ENCODE assay signal across 21 cellular contexts in the genomic region with DNA sequence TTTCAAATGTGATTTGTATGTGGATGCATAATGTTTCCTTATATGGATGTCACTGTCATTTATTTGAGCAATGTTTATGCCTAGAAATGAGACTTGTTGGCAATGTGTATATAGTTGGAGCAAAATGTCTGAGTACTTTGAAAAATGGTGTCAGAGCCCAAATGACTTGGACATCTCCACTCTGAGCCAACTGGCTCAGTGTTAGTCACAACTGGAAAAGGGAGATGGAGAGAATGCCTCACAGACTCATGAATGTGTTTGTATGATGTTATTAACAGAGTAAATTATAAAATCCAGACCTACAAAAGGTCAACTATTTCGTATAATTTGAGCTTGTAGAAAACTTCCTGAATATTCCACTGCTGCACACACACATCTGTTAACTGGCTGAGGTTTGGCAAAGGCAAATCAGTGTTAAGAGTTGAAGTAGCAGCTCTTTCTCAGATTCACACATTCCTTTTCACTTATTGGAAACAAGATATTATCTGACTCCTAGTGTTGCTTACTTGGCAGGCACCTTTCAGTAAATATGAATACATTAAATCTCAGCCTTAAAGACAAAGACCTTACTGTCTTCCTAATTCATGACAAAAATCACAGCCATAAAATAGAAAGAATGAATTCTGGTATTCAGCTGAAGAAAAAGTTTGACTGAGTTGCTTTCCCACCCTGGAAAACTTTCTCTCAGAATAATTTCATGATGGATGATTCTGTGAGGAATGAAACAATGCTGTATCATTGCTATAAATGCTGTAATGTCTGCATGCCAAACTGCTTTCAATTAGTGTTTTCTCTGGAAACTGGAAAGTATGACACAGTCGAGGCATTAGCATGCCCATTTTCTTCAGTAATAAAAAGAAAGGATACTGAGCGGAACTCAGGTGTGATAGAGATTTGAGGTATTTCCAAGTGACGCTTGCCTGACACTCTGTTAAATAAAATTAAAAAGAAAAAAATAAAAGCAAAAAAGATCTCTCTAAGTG. TPM values are rescaled to one million over a fixed set of nuclear protein-coding genes. Genes with fewer than 3 reads are reported as not detected.
A peak's percentile ranks its signal among the peaks of the same experiment; 100 is the strongest.
DNase-seq lines count a peak whose midpoint lies in the region; ATAC-seq, FAIRE-seq and TF ChIP-seq lines count a peak whose summit lies in the region.
"Had no signal": no experiment of that assay in that cellular context is flagged by ENCODE, and none has a peak within 500 bp of the region (broad histone marks: within the 10 kb centered on the region; RNA-seq: fewer than 3 reads in every experiment).

No MANE protein-coding gene starts in this region.

- peaks cover 0 to 2% of the 10 kb centered on the region in 2 donors for H3K36me3 Mint-ChIP-seq in activated T-cell treated with anti-CD3 and anti-CD28 coated beads, Interleukin-2, amount 50 U/mL, for 72 hours (ENCODE audit: insufficient read depth in 2 of 2)
- no peaks in the 10 kb centered on the region for H3K36me3 Mint-ChIP-seq in central memory CD8-positive, alpha-beta T cell (ENCODE audit: insufficient read depth)
- H3K36me3 Mint-ChIP-seq: T-cell had no signal

- H3K4me3 ChIP-seq in kidney (ENCODE audit: low read length in 2 of 2): no peak overlapping the region
- H3K4me3 ChIP-seq: A549, gastroesophageal sphincter, prostate gland had no signal

- no peak overlapping the region for H3K27ac ChIP-seq in kidney (ENCODE audit: low read depth in 2 of 2, low read length in 2 of 2)
- H3K27ac ChIP-seq: A549, gastroesophageal sphincter, prostate gland, WERI-Rb-1 had no signal

- H3K4me1 Mint-ChIP-seq in activated T-cell treated with anti-CD3 and anti-CD28 coated beads, Interleukin-2, amount 50 U/mL, for 72 hours (ENCODE audit: low read depth): peaks cover 35% of the 10 kb centered on the region
- H3K4me1 Mint-ChIP-seq in central memory CD8-positive, alpha-beta T cell: peaks cover 17% of the 10 kb centered on the region

- H3K27ac Mint-ChIP-seq in activated T-cell treated with anti-CD3 and anti-CD28 coated beads, Interleukin-2, amount 50 U/mL, for 72 hours: peak overlapping the region; percentile 79
- peak overlapping the region; percentile 13 for H3K27ac Mint-ChIP-seq in central memory CD8-positive, alpha-beta T cell (ENCODE audit: low read depth)

- no peaks in the 10 kb centered on the region for H3K36me3 ChIP-seq in kidney (ENCODE audit: control insufficient read depth in 1 of 2, insufficient read depth in 2 of 2, low read length in 2 of 2)
- H3K36me3 ChIP-seq: gastroesophageal sphincter, prostate gland, WERI-Rb-1 had no signal

- no peaks in the 10 kb centered on the region for H3K27me3 Mint-ChIP-seq in activated T-cell treated with anti-CD3 and anti-CD28 coated beads, Interleukin-2, amount 50 U/mL, for 72 hours (ENCODE audit: low read depth)
- no peaks in the 10 kb centered on the region for H3K27me3 Mint-ChIP-seq in central memory CD8-positive, alpha-beta T cell
- H3K27me3 Mint-ChIP-seq: CD4-positive, alpha-beta T cell; naive thymus-derived CD4-positive, alpha-beta T cell; T-cell had no signal

- TF ChIP-seq CTCF in omental fat pad (IDR thresholded peaks at IDR 0.05) (no peak), kidney (IDR thresholded peaks at IDR 0.05; ENCODE audit: borderline replicate concordance, extremely low read depth, insufficient read depth) (no peak)

- no peak for FAIRE-seq in kidney (lab: Jason Lieb, UNC)
- FAIRE-seq: A549 had no signal

- no peaks in the 10 kb centered on the region for H3K9me3 Mint-ChIP-seq in activated T-cell treated with anti-CD3 and anti-CD28 coated beads, Interleukin-2, amount 50 U/mL, for 72 hours
- H3K9me3 Mint-ChIP-seq in central memory CD8-positive, alpha-beta T cell: no peaks in the 10 kb centered on the region
- H3K9me3 Mint-ChIP-seq: CD4-positive, alpha-beta T cell; T-cell had no signal

- H3K4me1 ChIP-seq in kidney (ENCODE audit: control insufficient read depth in 1 of 2, insufficient read depth in 1 of 2, low read depth in 1 of 2, low read length in 2 of 2): no peaks in the 10 kb centered on the region
- H3K4me1 ChIP-seq: A549, gastroesophageal sphincter, prostate gland had no signal

- intact Hi-C loops in kidney (cut with DNase I): no loop called here

- H3K9me3 ChIP-seq in kidney (ENCODE audit: control insufficient read depth in 1 of 2, low read length in 2 of 2): no peaks in the 10 kb centered on the region
- H3K9me3 ChIP-seq: A549, gastroesophageal sphincter, prostate gland had no signal

- peak; percentile 58 to 77 for ATAC-seq in activated T-cell treated with anti-CD3 and anti-CD28 coated beads, Interleukin-2, amount 50 U/mL, for 72 hours (replicated peaks in 1 of 2)
- ATAC-seq in central memory CD8-positive, alpha-beta T cell (replicated peaks; ENCODE audit: extremely low read depth, poor library complexity, severe bottlenecking): no peak
- ATAC-seq in omental fat pad (ENCODE audit: low FRiP score) (peak; percentile 32), GM21526 (IDR thresholded peaks at IDR 0.05; ENCODE audit: low FRiP score, unreplicated experiment) (no peak)
- ATAC-seq: A549; gastroesophageal sphincter; naive thymus-derived CD4-positive, alpha-beta T cell; T-cell had no signal

- H3K4me3 Mint-ChIP-seq in activated T-cell treated with anti-CD3 and anti-CD28 coated beads, Interleukin-2, amount 50 U/mL, for 72 hours: peak overlapping the region in 1 of 2 donors; percentile 29
- no peak overlapping the region for H3K4me3 Mint-ChIP-seq in central memory CD8-positive, alpha-beta T cell
- H3K4me3 Mint-ChIP-seq: CD4-positive, alpha-beta T cell; T-cell had no signal

- no peak for DNase-seq in activated T-cell treated with anti-CD3 and anti-CD28 coated beads, Interleukin-2, amount 50 U/mL, for 72 hours
- DNase-seq in activated T-cell treated with anti-CD3 and anti-CD28 coated beads, Interleukin-2, amount 50 U/mL, for 48 hours: no peak
- DNase-seq in NCI-H226 (peak; percentile 7), omental fat pad (ENCODE audit: low spot score) (no peak), cortex of kidney (lab: John Stamatoyannopoulos, UW) (no peak), kidney (no peak)
- DNase-seq in central memory CD8-positive, alpha-beta T cell (ENCODE audit: low spot score in 2 of 2): no peak
- DNase-seq: CD4-positive, alpha-beta T cell; DND-41; effector memory CD4-positive, alpha-beta T cell; KBM-7; naive thymus-derived CD4-positive, alpha-beta T cell; NCI-H1092; stimulated activated naive CD4-positive, alpha-beta T cell treated with Interleukin-2 at 50 U/mL for 16 hours; T-cell; WERI-Rb-1 had no signal

- no peak overlapping the region for H3K9ac ChIP-seq in kidney (ENCODE audit: low read length in 2 of 2)

RNA-seq across cellular contexts. Expression of a gene that starts 27.0 kb away (rescaled TPM):
- total RNA-seq in activated T-cell treated with anti-CD3 and anti-CD28 coated beads, Interleukin-2, amount 50 U/mL, for 72 hours: under 1 TPM in 1 of 2 donors, not detected in 1; 0.05 TPM
- total RNA-seq in omental fat pad (1,000 to 10,000 TPM in 3 of 4 donors, 100 to 1,000 TPM in 1; 321 to 1,997 (median 1,475) TPM), kidney (not detected)
- not detected for polyA plus RNA-seq in kidney (ENCODE audit: insufficient read depth, low read depth, low replicate concordance)
- total RNA-seq: CD4-positive, alpha-beta T cell; liver; naive thymus-derived CD4-positive, alpha-beta T cell; prostate gland; T-cell had no signal
- polyA plus RNA-seq: A549; naive thymus-derived CD4-positive, alpha-beta T cell had no signal

Comparison
In these comparisons a context has a peak if more than half of its experiments do, and no peak if none do; other contexts are left out.
1. ATAC-seq: peak in activated T-cell treated with anti-CD3 and anti-CD28 coated beads, Interleukin-2, amount 50 U/mL, for 72 hours (2 of 2) and omental fat pad (single experiment); none in central memory CD8-positive, alpha-beta T cell (single experiment) and GM21526 (single experiment).
2. RNA of a gene that starts 27.0 kb away (total RNA-seq): 321 to 1,997 TPM in omental fat pad; 0.05 TPM in activated T-cell treated with anti-CD3 and anti-CD28 coated beads, Interleukin-2, amount 50 U/mL, for 72 hours and not detected in kidney (single experiment); every median in the first group is over 100 times any median in the second.